9 cellular contexts compared by ENCODE assay signal in genomic region chr17:29929544-29930398, GRCh38. TPM values are rescaled to one million over a fixed set of nuclear protein-coding genes. Genes with fewer than 3 reads are reported as not detected.
DNase-seq lines count a peak whose midpoint lies in the region; ATAC-seq, FAIRE-seq and TF ChIP-seq lines count a peak whose summit lies in the region.
"Had no signal": no experiment of that assay in that cellular context is flagged by ENCODE, and none has a peak within 500 bp of the region (broad histone marks: within the 10 kb centered on the region; RNA-seq: fewer than 3 reads in every experiment).

TSS of gene SSH2 (minus strand) at chr17:29930228. CDS start at chr17:29930000, 228 bp downstream.

- TF ChIP-seq EP300 in H1 (IDR thresholded peaks at IDR 0.05; ENCODE audit: borderline replicate concordance in 1 of 2, low read depth in 2 of 2, low read length in 2 of 2) = no peak

- no peaks in the 10 kb centered on the region for H3K36me3 ChIP-seq in HUES48 (ENCODE audit: control insufficient read depth, insufficient read depth, low read length)
- H3K36me3 ChIP-seq in H1 (ENCODE audit: control insufficient read depth in 2 of 4, insufficient read depth in 4 of 4, low read length in 3 of 4) = no peaks in the 10 kb centered on the region
- no peaks in the 10 kb centered on the region for H3K36me3 ChIP-seq in mesendoderm (ENCODE audit: control insufficient read depth, insufficient read depth, low read length)

- H4K91ac ChIP-seq in H1 (replicated peaks; ENCODE audit: insufficient read length, low read length) = peak within 1 kb of the TSS; percentile 25

- no peaks in the 10 kb centered on the region for H3K27me3 Mint-ChIP-seq in CD4-positive, alpha-beta T cell
- H3K27me3 Mint-ChIP-seq: dendritic cell treated with granulocyte-macrophage colony-stimulating factor and Interleukin-4, amounts not matched to agents 40 ng/mL and 50 ng/mL, for 4 days had no signal

- peak in 1 of 2 experiments; percentile 26; a peak in 1 of 3 replicates for TF ChIP-seq POLR2A in H1 (IDR thresholded peaks at IDR 0.05; ENCODE audit: control extremely low read depth in 1 of 2, low read depth in 2 of 2, low read length in 2 of 2)

- peak within 1 kb of the TSS; percentile 86 for H3K18ac ChIP-seq in H1 (ENCODE audit: extremely low read depth, low read length)
- H3K18ac ChIP-seq in mesendoderm (ENCODE audit: low read length) = peak within 1 kb of the TSS; percentile 72

- peaks cover 31% of the 10 kb centered on the region for H3K4me1 Mint-ChIP-seq in CD4-positive, alpha-beta T cell (ENCODE audit: low read depth)

- H3K79me1 ChIP-seq in H1 (ENCODE audit: low read depth, low read length) (no peaks in the 10 kb centered on the region), mesendoderm (ENCODE audit: low read length) (peaks cover 4% of the 10 kb centered on the region)

- FAIRE-seq in H1 (lab: Jason Lieb, UNC) = peak; percentile 65

- peak; percentile 79 to 88 (median 85) for DNase-seq in CD4-positive, alpha-beta T cell
- DNase-seq in NOMO-1 treated with DMSO at 0.1 percent for 48 hours (lab: John Stamatoyannopoulos, UW; ENCODE audit: unreplicated experiment) = peak; percentile 90
- DNase-seq in activated CD8-positive, alpha-beta memory T cell treated with anti-CD3 and anti-CD28 coated beads for 4 hours (ENCODE audit: low read depth in 2 of 2) = peak; percentile 67 to 76
- DNase-seq in H1 (ENCODE audit: low read depth in 1 of 2, low spot score in 2 of 2) = peak in 1 of 2 experiments; percentile 88
- DNase-seq in mesendoderm = peak; percentile 93
- DNase-seq in stimulated activated CD8-positive, alpha-beta memory T cell treated with anti-CD3 and anti-CD28 coated beads, Interleukin-15, amount 100 ng/mL, for 1 hour (ENCODE audit: low read depth) = peak; percentile 71

- no peaks in the 10 kb centered on the region for H3K27me3 ChIP-seq in CD4-positive, alpha-beta T cell (ENCODE audit: control insufficient read depth, insufficient read depth, low read length)
- H3K27me3 ChIP-seq in HUES48 (ENCODE audit: control insufficient read depth, insufficient read depth, low read length) (no peaks in the 10 kb centered on the region), H1 (replicated peaks in 1 of 4; ENCODE audit: control insufficient read depth in 3 of 4, extremely low read depth in 1 of 4, insufficient read depth in 3 of 4, low read length in 3 of 4) (peaks cover 0 to 3% (median 0%) of the 10 kb centered on the region in 4 experiments; a peak in 1 of 7 replicates), mesendoderm (ENCODE audit: insufficient read depth, low read length, poor library complexity) (no peaks in the 10 kb centered on the region)

- no peaks in the 10 kb centered on the region for H3K9me3 ChIP-seq in CD4-positive, alpha-beta T cell (ENCODE audit: control insufficient read depth, low read length)
- H3K9me3 ChIP-seq in HUES48 (ENCODE audit: control insufficient read depth, insufficient read depth, low read length) (no peaks in the 10 kb centered on the region), H1 (ENCODE audit: insufficient read depth in 2 of 2, low read depth in 1 of 2, low read length in 1 of 2) (no peaks in the 10 kb centered on the region)

- H3K4me3 ChIP-seq in HUES48 (ENCODE audit: low read depth, low read length) (peak within 1 kb of the TSS; percentile 78), H1 (ENCODE audit: extremely low read depth in 1 of 4, insufficient read depth in 2 of 4, low read depth in 3 of 4, low read length in 4 of 4) (peak within 1 kb of the TSS; percentile 84 to 96 (median 86)), mesendoderm (ENCODE audit: low read length) (peak within 1 kb of the TSS; percentile 58)

- H2BK20ac ChIP-seq in H1 (ENCODE audit: low read length) = no peak within 1 kb of the TSS

- no peak for TF ChIP-seq CTCF in CD4-positive, alpha-beta T cell (IDR thresholded peaks at IDR 0.05)
- TF ChIP-seq CTCF in H1 (IDR thresholded peaks at IDR 0.05; ENCODE audit: control extremely low read depth in 1 of 3, insufficient read depth in 1 of 3, low read depth in 1 of 3, low read length in 3 of 3) = no peak

- peak within 1 kb of the TSS; percentile 80 for H3K56ac ChIP-seq in H1 (replicated peaks; ENCODE audit: insufficient read length, low read depth, low read length)
- peak within 1 kb of the TSS; percentile 92 for H3K56ac ChIP-seq in mesendoderm (ENCODE audit: low read length)

- H3K27ac Mint-ChIP-seq in CD4-positive, alpha-beta T cell = no peak within 1 kb of the TSS
- H3K27ac Mint-ChIP-seq: dendritic cell treated with granulocyte-macrophage colony-stimulating factor and Interleukin-4, amounts not matched to agents 40 ng/mL and 50 ng/mL, for 4 days had no signal

- H3K9me3 Mint-ChIP-seq in CD4-positive, alpha-beta T cell = no peaks in the 10 kb centered on the region
- H3K9me3 Mint-ChIP-seq: dendritic cell treated with granulocyte-macrophage colony-stimulating factor and Interleukin-4, amounts not matched to agents 40 ng/mL and 50 ng/mL, for 4 days had no signal

- no peak within 1 kb of the TSS for H3K4me3 Mint-ChIP-seq in CD4-positive, alpha-beta T cell
- H3K4me3 Mint-ChIP-seq: dendritic cell treated with granulocyte-macrophage colony-stimulating factor and Interleukin-4, amounts not matched to agents 40 ng/mL and 50 ng/mL, for 4 days had no signal

- H2AK5ac ChIP-seq in H1 (ENCODE audit: low read depth, low read length) (no peak within 1 kb of the TSS), mesendoderm (ENCODE audit: low read length) (no peak within 1 kb of the TSS)

- H3K4ac ChIP-seq in H1 (replicated peaks; ENCODE audit: insufficient read length, low read depth, low read length) (no peak within 1 kb of the TSS), mesendoderm (ENCODE audit: low read depth, low read length) (no peak within 1 kb of the TSS)

- H3K4me1 ChIP-seq in HUES48 (ENCODE audit: control insufficient read depth, insufficient read depth, low read length) (peaks cover 17% of the 10 kb centered on the region), H1 (replicated peaks in 1 of 4; ENCODE audit: control insufficient read depth in 3 of 4, insufficient read depth in 4 of 4, low read length in 3 of 4) (peaks cover 0 to 9% (median 2%) of the 10 kb centered on the region in 4 experiments; a peak in 4 of 7 replicates), mesendoderm (ENCODE audit: control insufficient read depth, low read depth, low read length) (peaks cover 2% of the 10 kb centered on the region)

- ATAC-seq in CD4-positive, alpha-beta T cell (ENCODE audit: poor library complexity) = peak; percentile 62
- peak; percentile 61 for ATAC-seq in GM19467 (IDR thresholded peaks at IDR 0.05; ENCODE audit: unreplicated experiment)

- peak within 1 kb of the TSS; percentile 80 to 89 for H3K4me2 ChIP-seq in H1 (ENCODE audit: insufficient read depth in 1 of 2, low read depth in 2 of 2, low read length in 2 of 2)
- peak within 1 kb of the TSS; percentile 53 for H3K4me2 ChIP-seq in mesendoderm (ENCODE audit: low read length)

- H4K20me1 ChIP-seq in H1 (replicated peaks in 1 of 2; ENCODE audit: control insufficient read depth in 1 of 2, insufficient read depth in 2 of 2, low read length in 2 of 2) = no peaks in the 10 kb centered on the region

- H3K14ac ChIP-seq in H1 (ENCODE audit: insufficient read length) = no peak within 1 kb of the TSS

- H2BK5ac ChIP-seq in H1 (ENCODE audit: low read depth, low read length) (peak within 1 kb of the TSS; percentile 64), mesendoderm (ENCODE audit: low read length) (peak within 1 kb of the TSS; percentile 26)

- intact Hi-C loops in CD4-positive, alpha-beta T cell (cut with DNase I, micrococcal nuclease) = loop anchor here (2.0 to 10.0 kb wide), 10 partner anchors 65 to 537 kb away; partner anchors contain the start of genes CPD (in 1 of the 2), GIT1 (in 1 of the 2) and TAOK1 (in 1 of the 2)

- H4K8ac ChIP-seq in H1 (ENCODE audit: extremely low read depth, insufficient read depth, low read length) (no peak within 1 kb of the TSS), mesendoderm (ENCODE audit: low read depth, low read length) (no peak within 1 kb of the TSS)

- H2BK12ac ChIP-seq in H1 (ENCODE audit: low read depth, low read length) = no peak within 1 kb of the TSS

- peaks cover 4% of the 10 kb centered on the region; the same call in 1 of the 2 replicates for H3K23me2 ChIP-seq in H1 (ENCODE audit: low read depth, low read length)

- H2BK15ac ChIP-seq in H1 (ENCODE audit: low read length) = no peak within 1 kb of the TSS; the same call in 1 of the 2 replicates
- H2BK15ac ChIP-seq in mesendoderm (replicated peaks; ENCODE audit: low read depth) = no peak within 1 kb of the TSS

- peaks cover 0 to 28% of the 10 kb centered on the region in 2 experiments; a peak in 2 of 4 replicates for H3K79me2 ChIP-seq in H1 (ENCODE audit: control insufficient read depth in 1 of 2, insufficient read depth in 2 of 2, low read length in 2 of 2)
- peaks cover 16% of the 10 kb centered on the region for H3K79me2 ChIP-seq in mesendoderm (ENCODE audit: control insufficient read depth, insufficient read depth, low read length)

- CTCF ChIA-PET in CD4-positive, alpha-beta T cell (lab: Charles Lee) = interaction anchor here (0.9 to 3.4 kb wide), 10 partner anchors 9 to 547 kb away, joined by 3 to 148 read pairs (median 5); partner anchors contain the start of gene GOSR1
- CTCF ChIA-PET in H1 (lab: Charles Lee; ENCODE audit: partially characterized antibody) = interaction anchor here (0.6 to 9.7 kb wide), 15 partner anchors 11 to 307 kb away, joined by 3 to 170 read pairs (median 11); partner anchors contain the start of genes CORO6 and EFCAB5

- H2BK120ac ChIP-seq in H1 (replicated peaks; ENCODE audit: low read depth, low read length) = no peak within 1 kb of the TSS
- no peak within 1 kb of the TSS for H2BK120ac ChIP-seq in mesendoderm (ENCODE audit: low read depth, low read length)

- H3K36me3 Mint-ChIP-seq in CD4-positive, alpha-beta T cell (ENCODE audit: low read depth) = peaks cover 14% of the 10 kb centered on the region

- peak within 1 kb of the TSS; percentile 38 for H3K9ac ChIP-seq in HUES48 (ENCODE audit: low read depth, low read length)
- peak within 1 kb of the TSS; percentile 21 to 68 (median 45); a peak in 6 of 7 replicates for H3K9ac ChIP-seq in H1 (replicated peaks in 1 of 4; ENCODE audit: extremely low read depth in 1 of 4, low read depth in 3 of 4, low read length in 3 of 4)
- H3K9ac ChIP-seq in mesendoderm (ENCODE audit: low read length) = peak within 1 kb of the TSS; percentile 74

- H3K23ac ChIP-seq in H1 (ENCODE audit: insufficient read length) (no peak within 1 kb of the TSS), mesendoderm (ENCODE audit: low read length) (no peak within 1 kb of the TSS)

- POLR2A ChIA-PET in CD4-positive, alpha-beta T cell (lab: Charles Lee) = interaction anchor here (0.6 to 3.0 kb wide), 27 partner anchors 8 to 560 kb away, joined by 3 to 123 read pairs (median 4); partner anchors contain the start of genes ANKRD13B, CORO6 and CPD
- POLR2A ChIA-PET in H1 (lab: Charles Lee; ENCODE audit: partially characterized antibody) = interaction anchor here (0.6 to 1.4 kb wide), 7 partner anchors 8 to 307 kb away, joined by 3 to 4 read pairs (median 3); partner anchors contain the start of gene CORO6

- H4K5ac ChIP-seq in H1 (ENCODE audit: insufficient read length, low read depth, low read length) (peak within 1 kb of the TSS; percentile 48), mesendoderm (ENCODE audit: low read length) (no peak within 1 kb of the TSS)

- WGBS in H1 (ENCODE audit: extremely low coverage in 1 of 2, insufficient coverage in 1 of 2, insufficient read length in 1 of 2, insufficient replicate concordance in 2 of 2, low coverage in 1 of 2, low lambda C conversion rate in 2 of 2, missing lambda C conversion rate in 1 of 2), 2 experiments = 1% methylated on average over 47 of the region's 71 CpGs; no CpG with 5 or more reads in 1 of the 2 experiments
- WGBS in mesendoderm (ENCODE audit: extremely low coverage, insufficient coverage, low lambda C conversion rate) = no CpG with 5 or more reads among the region's 71 CpGs

- H3K27ac ChIP-seq in CD4-positive, alpha-beta T cell (ENCODE audit: low read depth, low read length) = peak within 1 kb of the TSS; percentile 97
- peak within 1 kb of the TSS; percentile 91 for H3K27ac ChIP-seq in HUES48 (ENCODE audit: low read depth, low read length)
- H3K27ac ChIP-seq in H1 (ENCODE audit: low read depth, low read length) = peak within 1 kb of the TSS; percentile 27; the same call in 1 of the 2 replicates
- H3K27ac ChIP-seq in mesendoderm (ENCODE audit: low read depth, low read length) = peak within 1 kb of the TSS; percentile 74

- H2AFZ ChIP-seq in H1 (ENCODE audit: low read length) = peak within 1 kb of the TSS; percentile 97

- TF ChIP-seq RAD21 in H1 (IDR thresholded peaks at IDR 0.05 in 1 of 2, conservative IDR thresholded peaks at IDR 0.05 in 1 of 2; ENCODE audit: low read depth in 2 of 2, low read length in 2 of 2) = no peak

RNA-seq across cellular contexts. Expression of gene SSH2, which starts in this region (rescaled TPM):
- 10 to 100 TPM; 73.4 to 81.5 TPM for total RNA-seq in CD4-positive, alpha-beta T cell
- 15.9 and 18.1 TPM in 2 replicates for total RNA-seq in H1 (2021; fragmentation: NEBNext Ultra II Directional; extraction: Animal tissue kit (Norgen Biotek cat#: 25700))
- polyA plus RNA-seq in H1 (2011; rRNA removed) = 5.2 and 5.4 TPM in 2 replicates
- polyA plus RNA-seq in H1 (2011; cell fraction: cytosol; rRNA removed) = 5.2 TPM
- polyA plus RNA-seq in H1 (2011; cell fraction: nucleus; rRNA removed) = 7.3 TPM
- 6.1 to 7.9 TPM (median 7.0 TPM) in 4 replicates for polyA plus RNA-seq in H1 (2012, experiment 1 of 2)
- polyA plus RNA-seq in H1 (2012, experiment 2 of 2) = 5.5 TPM
- 9.6 TPM for polyA plus RNA-seq in H1 (2013, experiment 1 of 2)
- 8.2 TPM for polyA plus RNA-seq in H1 (2013, experiment 2 of 2)
- polyA minus RNA-seq in H1 (2011; rRNA and poly(A)+ RNA removed) = 22.6 and 34.8 TPM in 2 replicates
- polyA minus RNA-seq in H1 (2011; cell fraction: cytosol; rRNA and poly(A)+ RNA removed) = 15.2 TPM
- 19.5 TPM for polyA minus RNA-seq in H1 (2011; cell fraction: nucleus; rRNA and poly(A)+ RNA removed)
- 9.4 TPM for polyA plus RNA-seq in mesendoderm (2013, experiment 1 of 2)
- 10.9 TPM for polyA plus RNA-seq in mesendoderm (2013, experiment 2 of 2)

Comparison
In these comparisons a context has a peak if more than half of its experiments do, and no peak if none do; other contexts are left out.
1. H3K27ac ChIP-seq: peak in every context shown above with its lines; median percentile 97 in CD4-positive, alpha-beta T cell; 91 in HUES48; 74 in mesendoderm; 27 in H1.